12 cellular contexts compared by ENCODE assay signal in the genomic region with DNA sequence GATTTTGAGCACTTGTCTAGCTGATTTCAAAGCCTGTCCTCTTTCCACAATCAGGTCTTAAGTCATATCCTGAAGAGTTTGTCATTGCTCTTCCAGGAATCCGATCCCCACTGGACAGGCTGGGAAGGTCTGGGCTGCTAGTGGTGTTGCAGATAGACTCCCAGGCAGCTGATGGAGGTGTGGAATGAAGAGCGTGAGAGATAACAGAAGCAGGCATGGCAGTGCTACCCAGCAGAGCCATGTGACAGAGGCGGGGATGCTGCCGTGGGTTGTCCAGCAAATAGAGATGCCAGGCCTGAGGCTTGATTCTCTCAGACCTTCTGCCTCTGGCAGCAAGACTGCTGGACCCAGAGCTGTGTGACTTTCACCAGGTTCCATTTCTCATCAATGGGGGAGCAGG.
DNase-seq lines count a peak whose midpoint lies in the region; ATAC-seq and TF ChIP-seq lines count a peak whose summit lies in the region.
"Had no signal": no experiment of that assay in that cellular context is flagged by ENCODE, and none has a peak within 500 bp of the region (broad histone marks: within the 10 kb centered on the region; RNA-seq: fewer than 3 reads in every experiment).

No MANE protein-coding gene starts in this region.

- no peaks in the 10 kb centered on the region for H3K9me3 ChIP-seq in left lung
- H3K9me3 ChIP-seq in stomach smooth muscle (ENCODE audit: control insufficient read depth in 2 of 2, low read length in 2 of 2) = no peaks in the 10 kb centered on the region

- TF ChIP-seq CTCF in HFFc6 (IDR thresholded peaks at IDR 0.05) (no peak), left lung (IDR thresholded peaks at IDR 0.05) (no peak), GM10266 (IDR thresholded peaks at IDR 0.05; ENCODE audit: control insufficient read depth, insufficient read depth, low read depth, missing control alignments) (no peak)

- H3K4me3 Mint-ChIP-seq in HFFc6 = peak overlapping the region; percentile 33
- H3K4me3 Mint-ChIP-seq in stimulated activated naive CD8-positive, alpha-beta T cell treated with anti-CD3 and anti-CD28 coated beads, Interleukin-15, amount 100 ng/mL, for 72 hours = no peak overlapping the region
- H3K4me3 Mint-ChIP-seq: naive thymus-derived CD8-positive, alpha-beta T cell had no signal

- peaks cover 79% of the 10 kb centered on the region for H3K4me1 Mint-ChIP-seq in HFFc6 (ENCODE audit: low read depth)
- no peaks in the 10 kb centered on the region for H3K4me1 Mint-ChIP-seq in stimulated activated naive CD8-positive, alpha-beta T cell treated with anti-CD3 and anti-CD28 coated beads, Interleukin-15, amount 100 ng/mL, for 72 hours

- ATAC-seq in left lung = no peak
- no peak for ATAC-seq in activated CD4-positive, CD25-positive, alpha-beta regulatory T cell treated with anti-CD3 and anti-CD28 coated beads, Interleukin-2, amount 50 U/mL, for 24 hours
- ATAC-seq in stimulated activated naive CD8-positive, alpha-beta T cell treated with anti-CD3 and anti-CD28 coated beads, Interleukin-15, amount 100 ng/mL, for 72 hours = no peak
- ATAC-seq: naive thymus-derived CD8-positive, alpha-beta T cell had no signal

- H3K36me3 Mint-ChIP-seq in HFFc6 (ENCODE audit: low read depth) = no peaks in the 10 kb centered on the region
- H3K36me3 Mint-ChIP-seq: CD14-positive monocyte; naive thymus-derived CD8-positive, alpha-beta T cell had no signal

- H3K27me3 ChIP-seq in left lung = no peaks in the 10 kb centered on the region
- no peaks in the 10 kb centered on the region for H3K27me3 ChIP-seq in stomach smooth muscle (ENCODE audit: control insufficient read depth in 1 of 2, insufficient read depth in 2 of 2, low read length in 2 of 2)

- H3K9ac ChIP-seq in stomach smooth muscle (ENCODE audit: low read length in 2 of 2) = no peak overlapping the region

- H3K27ac Mint-ChIP-seq in HFFc6 = peak overlapping the region; percentile 84
- H3K27ac Mint-ChIP-seq in stimulated activated naive CD8-positive, alpha-beta T cell treated with anti-CD3 and anti-CD28 coated beads, Interleukin-15, amount 100 ng/mL, for 72 hours = peak overlapping the region in 1 of 2 donors; percentile 77
- H3K27ac Mint-ChIP-seq: CD14-positive monocyte had no signal

- no peaks in the 10 kb centered on the region for H3K9me3 Mint-ChIP-seq in HFFc6
- no peaks in the 10 kb centered on the region for H3K9me3 Mint-ChIP-seq in stimulated activated naive CD8-positive, alpha-beta T cell treated with anti-CD3 and anti-CD28 coated beads, Interleukin-15, amount 100 ng/mL, for 72 hours
- H3K9me3 Mint-ChIP-seq: naive thymus-derived CD8-positive, alpha-beta T cell had no signal

- H3K36me3 ChIP-seq in left lung (no peaks in the 10 kb centered on the region), stomach smooth muscle (ENCODE audit: control insufficient read depth in 2 of 2, insufficient read depth in 2 of 2, low read length in 2 of 2) (no peaks in the 10 kb centered on the region)

- peak overlapping the region; percentile 39 for H3K27ac ChIP-seq in cingulate gyrus (ENCODE audit: low read depth, low read length)
- peak overlapping the region; percentile 51 to 78 for H3K27ac ChIP-seq in left lung
- H3K27ac ChIP-seq in stomach smooth muscle (ENCODE audit: low read length) = peak overlapping the region; percentile 2
- H3K27ac ChIP-seq: HL-60 had no signal

- no peaks in the 10 kb centered on the region; the same call in none of the 2 replicates for H3K27me3 Mint-ChIP-seq in HFFc6 (ENCODE audit: insufficient read depth)
- H3K27me3 Mint-ChIP-seq in stimulated activated naive CD8-positive, alpha-beta T cell treated with anti-CD3 and anti-CD28 coated beads, Interleukin-15, amount 100 ng/mL, for 72 hours = peaks cover 5% of the 10 kb centered on the region

- peak; percentile 12 for DNase-seq in HFFc6
- no peak for DNase-seq in left lung
- DNase-seq in GM10266 (ENCODE audit: extremely low spot score) = no peak
- DNase-seq in glomerular visceral epithelial cell (ENCODE audit: extremely low spot score) = no peak
- DNase-seq in stimulated activated naive CD8-positive, alpha-beta T cell treated with anti-CD3 and anti-CD28 coated beads, Interleukin-15, amount 100 ng/mL, for 72 hours = no peak
- DNase-seq: naive thymus-derived CD8-positive, alpha-beta T cell; NCI-H1048 had no signal

- H3K4me1 ChIP-seq in left lung (peaks cover 0 to 15% of the 10 kb centered on the region in 2 donors), stomach smooth muscle (ENCODE audit: control insufficient read depth, insufficient read depth, low read length) (peaks cover 8% of the 10 kb centered on the region)

- H3K4me3 ChIP-seq in left lung (no peak overlapping the region), stomach smooth muscle (ENCODE audit: low read length in 2 of 2) (peak overlapping the region in 1 of 2 donors; percentile 15)

- intact Hi-C loops in left lung (cut with DNase I) = no loop called here

Comparison
In these comparisons a context has a peak if more than half of its experiments do, and no peak if none do; other contexts are left out.
1. H3K27ac ChIP-seq: peak in every context shown above with its lines; median percentile 64 in left lung; 39 in cingulate gyrus; 2 in stomach smooth muscle.